Comparison of ENCODE assay signal across 31 cellular contexts in genomic region chr2:217006217-217006616, GRCh38.
"Had no signal": no experiment of that assay in that cellular context is flagged by ENCODE, and none has a peak within 500 bp of the region (broad histone marks: within the 10 kb centered on the region; RNA-seq: fewer than 3 reads in every experiment).

No MANE protein-coding gene starts in this region.

- H3K27ac Mint-ChIP-seq: immature natural killer cell; naive thymus-derived CD4-positive, alpha-beta T cell; natural killer cell treated with Interleukin-12 subunit alpha and Interleukin-12 subunit beta and Interleukin-15 and Interleukin-18, amount 100 ng/mL, for 72 hours; stimulated activated naive B cell treated with anti-CD40 and anti-IgM and Interleukin-4, amounts not matched to agents 10 μg/mL and 1 μg/mL and 100 μg/mL, for 72 hours had no signal

- H3K4me3 Mint-ChIP-seq: immature natural killer cell; naive thymus-derived CD4-positive, alpha-beta T cell; natural killer cell treated with Interleukin-12 subunit alpha and Interleukin-12 subunit beta and Interleukin-15 and Interleukin-18, amount 100 ng/mL, for 72 hours; stimulated activated naive B cell treated with anti-CD40 and anti-IgM and Interleukin-4, amounts not matched to agents 10 μg/mL and 1 μg/mL and 100 μg/mL, for 72 hours had no signal

- H3K27me3 ChIP-seq: left lung, pancreas, stomach, testis, thyroid gland, transverse colon, upper lobe of right lung, uterus had no signal

- H3K4me1 Mint-ChIP-seq: immature natural killer cell; stimulated activated naive B cell treated with anti-CD40 and anti-IgM and Interleukin-4, amounts not matched to agents 10 μg/mL and 1 μg/mL and 100 μg/mL, for 72 hours had no signal

- DNase-seq: hypothalamus; immature natural killer cell; kidney; left colon; left lung; lower lobe of right lung; mammary epithelial cell; mesendoderm; midbrain; mucosa of descending colon; naive thymus-derived CD4-positive, alpha-beta T cell; nucleus accumbens; pancreas; retina; right cardiac atrium; stimulated activated CD4-positive, alpha-beta T cell treated with anti-CD3 and anti-CD28 coated beads, Interleukin-12 subunit alpha, Interleukin-12 subunit beta, amount 100 ng/mL, for 4 hours; stimulated activated CD4-positive, alpha-beta T cell treated with anti-CD3 and anti-CD28 coated beads, Interleukin-15, amount 100 ng/mL, for 24 hours; stimulated activated CD4-positive, alpha-beta T cell treated with anti-CD3 and anti-CD28 coated beads, Interleukin-2, amount 100 ng/mL, for 24 hours; stimulated activated CD4-positive, alpha-beta T cell treated with anti-CD3 and anti-CD28 coated beads, Interleukin-4, amount 100 ng/mL, for 1 hour; stimulated activated naive B cell treated with anti-CD40 and anti-IgM and Interleukin-4, amounts not matched to agents 10 μg/mL and 1 μg/mL and 100 μg/mL, for 72 hours; stimulated activated naive CD8-positive, alpha-beta T cell treated with anti-CD3 and anti-CD28 coated beads, Interleukin-15, Interleukin-2, amounts not matched to agents 100 U/mL and 50 U/mL, for 24 hours; stomach; testis; thyroid gland; transverse colon; upper lobe of right lung; uterus had no signal

- H3K36me3 Mint-ChIP-seq: immature natural killer cell; naive thymus-derived CD4-positive, alpha-beta T cell; natural killer cell treated with Interleukin-12 subunit alpha and Interleukin-12 subunit beta and Interleukin-15 and Interleukin-18, amount 100 ng/mL, for 72 hours; stimulated activated naive B cell treated with anti-CD40 and anti-IgM and Interleukin-4, amounts not matched to agents 10 μg/mL and 1 μg/mL and 100 μg/mL, for 72 hours had no signal

- H3K9me3 ChIP-seq: left lung, lower lobe of right lung, mucosa of descending colon, pancreas, prostate gland, stomach, testis, thyroid gland, transverse colon, upper lobe of right lung, uterus had no signal

- H3K4me1 ChIP-seq: left lung, lower lobe of right lung, pancreas, prostate gland, thyroid gland, transverse colon, upper lobe of right lung, uterus had no signal

- H3K27ac ChIP-seq: left lung, lower lobe of right lung, pancreas, prostate gland, stomach, testis, thyroid gland, transverse colon, upper lobe of right lung had no signal

- FAIRE-seq: islet of Langerhans, kidney, pancreas had no signal

- H3K36me3 ChIP-seq: left lung, lower lobe of right lung, pancreas, prostate gland, stomach, thyroid gland, transverse colon, upper lobe of right lung, uterus had no signal

- H3K9me3 Mint-ChIP-seq: natural killer cell treated with Interleukin-12 subunit alpha and Interleukin-12 subunit beta and Interleukin-15 and Interleukin-18, amount 100 ng/mL, for 72 hours had no signal

- H3K4me3 ChIP-seq: left lung, lower lobe of right lung, mucosa of descending colon, pancreas, prostate gland, skin epidermis, stomach, testis, thyroid gland, transverse colon, upper lobe of right lung, uterus had no signal
